9 cellular contexts compared by ENCODE assay signal in the genomic region with DNA sequence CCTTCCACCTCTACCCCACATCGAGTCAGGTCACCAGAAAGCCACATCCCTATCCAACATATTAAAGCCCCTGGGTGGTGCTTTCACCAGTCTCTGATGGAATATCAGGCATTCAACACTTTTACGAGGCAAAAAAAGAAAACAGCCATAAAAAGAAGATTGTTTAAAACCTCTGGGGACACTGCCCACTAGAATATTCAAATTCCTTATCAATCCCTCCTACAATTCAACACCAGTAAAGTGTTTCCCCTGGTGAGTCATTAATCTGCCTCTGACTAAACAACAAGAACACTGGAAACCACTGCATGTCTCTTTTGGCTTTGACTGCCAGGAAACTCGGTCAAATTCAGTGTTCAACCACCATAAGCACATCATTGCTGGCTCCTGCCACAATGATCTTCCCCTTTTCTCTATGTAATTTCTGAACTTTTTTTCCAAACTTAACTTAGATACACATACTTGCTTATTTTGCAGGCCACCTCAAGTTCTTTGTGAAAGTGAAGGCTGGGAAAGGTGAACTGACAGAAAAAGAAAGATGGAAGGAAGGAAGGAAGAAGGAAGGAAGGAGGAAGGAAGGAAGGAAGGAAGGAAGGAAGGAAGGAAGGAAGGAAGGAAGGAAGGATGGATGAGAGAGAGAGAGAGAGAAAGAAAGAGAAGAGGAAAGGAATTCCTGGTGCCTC.
DNase-seq lines count a peak whose midpoint lies in the region; ATAC-seq and TF ChIP-seq lines count a peak whose summit lies in the region.
"Had no signal": no experiment of that assay in that cellular context is flagged by ENCODE, and none has a peak within 500 bp of the region (broad histone marks: within the 10 kb centered on the region; RNA-seq: fewer than 3 reads in every experiment).

No MANE protein-coding gene starts in this region.

- H3K36me3 Mint-ChIP-seq in activated CD8-positive, alpha-beta memory T cell treated with anti-CD3 and anti-CD28 coated beads, Interleukin-2, amount 10 ng/mL, durations not matched to agents 7 days and 5 days: no peaks in the 10 kb centered on the region
- no peaks in the 10 kb centered on the region for H3K36me3 Mint-ChIP-seq in activated T-helper 17 cell treated with anti-CD3 and anti-CD28 coated beads, Interleukin-2, amount 50 U/mL, for 72 hours (ENCODE audit: low read depth)
- H3K36me3 Mint-ChIP-seq in type B pancreatic cell: no peaks in the 10 kb centered on the region

- WGBS in right cardiac atrium: 29% methylated on average over 3 of the region's 3 CpGs

- peaks cover 23% of the 10 kb centered on the region for H3K27me3 Mint-ChIP-seq in activated CD8-positive, alpha-beta memory T cell treated with anti-CD3 and anti-CD28 coated beads, Interleukin-2, amount 10 ng/mL, durations not matched to agents 7 days and 5 days
- peaks cover 27% of the 10 kb centered on the region for H3K27me3 Mint-ChIP-seq in activated T-helper 17 cell treated with anti-CD3 and anti-CD28 coated beads, Interleukin-2, amount 50 U/mL, for 72 hours
- peaks cover 42% of the 10 kb centered on the region for H3K27me3 Mint-ChIP-seq in type B pancreatic cell

- H3K27ac Mint-ChIP-seq in activated CD8-positive, alpha-beta memory T cell treated with anti-CD3 and anti-CD28 coated beads, Interleukin-2, amount 10 ng/mL, durations not matched to agents 7 days and 5 days: peak overlapping the region; percentile 57
- H3K27ac Mint-ChIP-seq in activated T-helper 17 cell treated with anti-CD3 and anti-CD28 coated beads, Interleukin-2, amount 50 U/mL, for 72 hours: peak overlapping the region; percentile 85
- H3K27ac Mint-ChIP-seq in type B pancreatic cell: no peak overlapping the region

- peaks cover 39% of the 10 kb centered on the region for H3K4me1 Mint-ChIP-seq in activated CD8-positive, alpha-beta memory T cell treated with anti-CD3 and anti-CD28 coated beads, Interleukin-2, amount 10 ng/mL, durations not matched to agents 7 days and 5 days
- peaks cover 23% of the 10 kb centered on the region for H3K4me1 Mint-ChIP-seq in activated T-helper 17 cell treated with anti-CD3 and anti-CD28 coated beads, Interleukin-2, amount 50 U/mL, for 72 hours
- no peaks in the 10 kb centered on the region for H3K4me1 Mint-ChIP-seq in type B pancreatic cell (ENCODE audit: unreplicated experiment)

- ATAC-seq in activated CD8-positive, alpha-beta memory T cell treated with anti-CD3 and anti-CD28 coated beads, Interleukin-2, amount 10 ng/mL, durations not matched to agents 7 days and 5 days: peak; percentile 72
- peak; percentile 67 for ATAC-seq in HG03108 (IDR thresholded peaks at IDR 0.05; ENCODE audit: unreplicated experiment)
- peak; percentile 82 for ATAC-seq in activated T-helper 17 cell treated with anti-CD3 and anti-CD28 coated beads, Interleukin-2, amount 50 U/mL, for 72 hours (replicated peaks)
- no peak for ATAC-seq in right cardiac atrium

- H3K9me3 Mint-ChIP-seq in activated CD8-positive, alpha-beta memory T cell treated with anti-CD3 and anti-CD28 coated beads, Interleukin-2, amount 10 ng/mL, durations not matched to agents 7 days and 5 days (ENCODE audit: low read depth): peaks cover 1% of the 10 kb centered on the region
- H3K9me3 Mint-ChIP-seq in activated T-helper 17 cell treated with anti-CD3 and anti-CD28 coated beads, Interleukin-2, amount 50 U/mL, for 72 hours: no peaks in the 10 kb centered on the region
- no peaks in the 10 kb centered on the region for H3K9me3 Mint-ChIP-seq in type B pancreatic cell

- no peaks in the 10 kb centered on the region for H3K27me3 ChIP-seq in right cardiac atrium (ENCODE audit: control insufficient read depth, insufficient read depth)

- no peak overlapping the region for H3K4me3 ChIP-seq in right cardiac atrium (ENCODE audit: low read length)

- CTCF ChIA-PET in activated CD8-positive, alpha-beta memory T cell treated with anti-CD3 and anti-CD28 coated beads, Interleukin-2, amount 10 ng/mL, durations not matched to agents 7 days and 5 days (lab: Charles Lee): interaction anchor here (1.1 kb wide), 1 partner anchor 55 kb away, joined by 3 read pairs; no protein-coding TSS in a partner anchor

- H3K4me3 Mint-ChIP-seq in activated CD8-positive, alpha-beta memory T cell treated with anti-CD3 and anti-CD28 coated beads, Interleukin-2, amount 10 ng/mL, durations not matched to agents 7 days and 5 days: no peak overlapping the region
- peak overlapping the region; percentile 51 for H3K4me3 Mint-ChIP-seq in activated T-helper 17 cell treated with anti-CD3 and anti-CD28 coated beads, Interleukin-2, amount 50 U/mL, for 72 hours
- no peak overlapping the region for H3K4me3 Mint-ChIP-seq in type B pancreatic cell

- no peak overlapping the region for H3K27ac ChIP-seq in right cardiac atrium (ENCODE audit: low read length)

- H3K4me1 ChIP-seq in right cardiac atrium (ENCODE audit: control insufficient read depth, insufficient read depth, low read length): no peaks in the 10 kb centered on the region

- peaks cover 1% of the 10 kb centered on the region for H3K9me3 ChIP-seq in right cardiac atrium (ENCODE audit: control insufficient read depth, low read length)

- TF ChIP-seq CTCF in type B pancreatic cell (conservative IDR thresholded peaks at IDR 0.05): no peak

- peak; percentile 68 for DNase-seq in activated CD8-positive, alpha-beta memory T cell treated with anti-CD3 and anti-CD28 coated beads, Interleukin-2, amount 10 ng/mL, durations not matched to agents 7 days and 5 days
- no peak for DNase-seq in activated CD8-positive, alpha-beta memory T cell treated with anti-CD3 and anti-CD28 coated beads for 24 hours
- peak; percentile 90 for DNase-seq in renal cortical epithelial cell (ENCODE audit: low read depth)
- no peak for DNase-seq in type B pancreatic cell (ENCODE audit: extremely low spot score, unreplicated experiment)
- DNase-seq in right cardiac atrium: no peak
- DNase-seq in iPS-NIHi7 (ENCODE audit: extremely low spot score): no peak
- DNase-seq: NCI-H1092 had no signal

- intact Hi-C loops in right cardiac atrium (cut with DNase I): no loop called here

Comparison
In these comparisons a context has a peak if more than half of its experiments do, and no peak if none do; other contexts are left out.
1. DNase-seq: peak in activated CD8-positive, alpha-beta memory T cell treated with anti-CD3 and anti-CD28 coated beads, Interleukin-2, amount 10 ng/mL, durations not matched to agents 7 days and 5 days (single experiment) and renal cortical epithelial cell (single experiment); none in activated CD8-positive, alpha-beta memory T cell treated with anti-CD3 and anti-CD28 coated beads for 24 hours (single experiment), type B pancreatic cell (single experiment), right cardiac atrium (0 of 3) and iPS-NIHi7 (single experiment).
2. ATAC-seq: peak in activated CD8-positive, alpha-beta memory T cell treated with anti-CD3 and anti-CD28 coated beads, Interleukin-2, amount 10 ng/mL, durations not matched to agents 7 days and 5 days (single experiment), HG03108 (single experiment) and activated T-helper 17 cell treated with anti-CD3 and anti-CD28 coated beads, Interleukin-2, amount 50 U/mL, for 72 hours (single experiment); none in right cardiac atrium (0 of 2).